1 cellular context compared by ENCODE assay signal in genomic region chr2:73821227-73821626, GRCh38.
TF ChIP-seq lines count a peak whose summit lies in the region.

No MANE protein-coding gene starts in this region.

TF ChIP-seq in GM23338, 12 proteins besides CTCF, POLR2A, EP300 and RAD21 (continued from another document):
- no peak for TF ChIP-seq ZNF462 (CRISPR knock-in tag; IDR thresholded peaks at IDR 0.05)
- TF ChIP-seq ZNF114 (CRISPR knock-in tag; IDR thresholded peaks at IDR 0.05): no peak
- no peak for TF ChIP-seq CREB1 (CRISPR knock-in tag; IDR thresholded peaks at IDR 0.05; ENCODE audit: low read depth)
- no peak for TF ChIP-seq STAT1 (IDR thresholded peaks at IDR 0.05; ENCODE audit: unreplicated experiment)
- no peak for TF ChIP-seq ETS1 (IDR thresholded peaks at IDR 0.05)
- TF ChIP-seq REST (IDR thresholded peaks at IDR 0.05; ENCODE audit: unreplicated experiment): no peak
